1 cellular context compared by ENCODE assay signal in the genomic region with DNA sequence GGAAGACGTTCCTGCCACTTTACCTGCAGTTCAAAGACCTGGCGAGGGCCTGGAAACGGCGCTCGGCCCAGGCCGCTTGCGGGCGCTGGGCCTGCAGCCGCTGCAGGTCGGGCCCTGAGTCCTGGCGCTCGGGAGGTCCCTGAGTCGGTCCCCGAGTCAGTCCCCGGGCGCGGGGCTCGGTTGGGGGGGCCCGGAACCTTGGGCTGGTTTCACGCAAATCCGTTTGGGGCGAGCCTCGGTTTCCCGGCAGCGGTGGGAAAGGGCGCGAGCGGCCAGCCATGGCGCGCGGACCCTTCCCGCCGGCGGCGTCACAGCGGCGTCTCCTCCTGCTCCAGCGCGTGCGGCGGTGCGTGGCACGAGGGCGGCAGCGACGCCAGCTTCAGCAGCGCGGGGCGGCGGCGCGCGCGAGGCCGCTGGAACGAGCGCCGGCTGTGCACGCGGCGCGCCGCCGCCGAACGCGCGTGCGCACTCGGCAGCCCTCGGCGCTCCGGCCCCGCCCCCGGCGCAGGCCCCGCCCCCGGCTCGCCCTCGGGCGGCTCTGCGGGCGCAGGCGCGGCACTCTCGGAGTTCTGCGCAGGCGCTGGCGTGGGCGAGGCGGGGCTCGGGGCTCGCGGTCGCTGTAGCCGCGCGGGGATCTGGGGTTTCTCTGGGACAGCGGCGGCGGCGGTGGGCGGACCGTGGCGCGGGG.
TF ChIP-seq lines count a peak whose summit lies in the region.

No MANE protein-coding gene starts in this region.

TF ChIP-seq in HepG2, 621 proteins besides CTCF, POLR2A, EP300 and RAD21 (continued from another document and continues in another):
- TF ChIP-seq, protein P1, sequence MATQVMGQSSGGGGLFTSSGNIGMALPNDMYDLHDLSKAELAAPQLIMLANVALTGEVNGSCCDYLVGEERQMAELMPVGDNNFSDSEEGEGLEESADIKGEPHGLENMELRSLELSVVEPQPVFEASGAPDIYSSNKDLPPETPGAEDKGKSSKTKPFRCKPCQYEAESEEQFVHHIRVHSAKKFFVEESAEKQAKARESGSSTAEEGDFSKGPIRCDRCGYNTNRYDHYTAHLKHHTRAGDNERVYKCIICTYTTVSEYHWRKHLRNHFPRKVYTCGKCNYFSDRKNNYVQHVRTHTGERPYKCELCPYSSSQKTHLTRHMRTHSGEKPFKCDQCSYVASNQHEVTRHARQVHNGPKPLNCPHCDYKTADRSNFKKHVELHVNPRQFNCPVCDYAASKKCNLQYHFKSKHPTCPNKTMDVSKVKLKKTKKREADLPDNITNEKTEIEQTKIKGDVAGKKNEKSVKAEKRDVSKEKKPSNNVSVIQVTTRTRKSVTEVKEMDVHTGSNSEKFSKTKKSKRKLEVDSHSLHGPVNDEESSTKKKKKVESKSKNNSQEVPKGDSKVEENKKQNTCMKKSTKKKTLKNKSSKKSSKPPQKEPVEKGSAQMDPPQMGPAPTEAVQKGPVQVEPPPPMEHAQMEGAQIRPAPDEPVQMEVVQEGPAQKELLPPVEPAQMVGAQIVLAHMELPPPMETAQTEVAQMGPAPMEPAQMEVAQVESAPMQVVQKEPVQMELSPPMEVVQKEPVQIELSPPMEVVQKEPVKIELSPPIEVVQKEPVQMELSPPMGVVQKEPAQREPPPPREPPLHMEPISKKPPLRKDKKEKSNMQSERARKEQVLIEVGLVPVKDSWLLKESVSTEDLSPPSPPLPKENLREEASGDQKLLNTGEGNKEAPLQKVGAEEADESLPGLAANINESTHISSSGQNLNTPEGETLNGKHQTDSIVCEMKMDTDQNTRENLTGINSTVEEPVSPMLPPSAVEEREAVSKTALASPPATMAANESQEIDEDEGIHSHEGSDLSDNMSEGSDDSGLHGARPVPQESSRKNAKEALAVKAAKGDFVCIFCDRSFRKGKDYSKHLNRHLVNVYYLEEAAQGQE (IDR thresholded peaks at IDR 0.05; ENCODE audit: borderline replicate concordance in 1 of 2, low read depth in 1 of 2, low read length in 2 of 2) = no peak
- TF ChIP-seq ZBTB7A (CRISPR knock-in tag; IDR thresholded peaks at IDR 0.05) (peak; percentile 53; the same call in 1 of the 2 replicates), HMG20B (CRISPR knock-in tag; conservative IDR thresholded peaks at IDR 0.05) (no peak), HOXA9 (CRISPR knock-in tag; IDR thresholded peaks at IDR 0.05; ENCODE audit: borderline replicate concordance) (peak; percentile 97), ZBTB20 (CRISPR knock-in tag; IDR thresholded peaks at IDR 0.05; ENCODE audit: borderline replicate concordance, low read depth) (no peak; the same call in 1 of the 2 replicates), ZNF598 (CRISPR knock-in tag; IDR thresholded peaks at IDR 0.05; ENCODE audit: borderline replicate concordance) (no peak), PHB2 (IDR thresholded peaks at IDR 0.05; ENCODE audit: partially characterized antibody) (no peak), SATB2 (CRISPR knock-in tag; IDR thresholded peaks at IDR 0.05) (peak; percentile 95; the same call in 1 of the 2 replicates), KAT8 (CRISPR knock-in tag; IDR thresholded peaks at IDR 0.05) (no peak), ZNF264 (CRISPR knock-in tag; IDR thresholded peaks at IDR 0.05) (peak; percentile 77; the same call in 1 of the 2 replicates), ZNF101 (CRISPR knock-in tag; IDR thresholded peaks at IDR 0.05; ENCODE audit: borderline replicate concordance, low read depth) (peak; percentile 69; the same call in 1 of the 2 replicates), ZNF883 (CRISPR knock-in tag; IDR thresholded peaks at IDR 0.05; ENCODE audit: not compliant biosample characterization) (peak; percentile 97), ATAD3A (CRISPR knock-in tag; IDR thresholded peaks at IDR 0.05) (no peak), ZFP36L2 (CRISPR knock-in tag; IDR thresholded peaks at IDR 0.05) (no peak), SP4 (CRISPR knock-in tag; IDR thresholded peaks at IDR 0.05) (peak; percentile 54; the same call in 1 of the 2 replicates), KDM5B (CRISPR knock-in tag; IDR thresholded peaks at IDR 0.05; ENCODE audit: borderline replicate concordance) (peak; percentile 98), HHEX (CRISPR knock-in tag; IDR thresholded peaks at IDR 0.05) (no peak), GABPA (IDR thresholded peaks at IDR 0.05; ENCODE audit: low read depth, low read length) (no peak), GABPA (CRISPR knock-in tag; IDR thresholded peaks at IDR 0.05; ENCODE audit: low read depth) (no peak), ZNF780A (CRISPR knock-in tag; IDR thresholded peaks at IDR 0.05) (peak; percentile 71; the same call in 1 of the 2 replicates), ZMYM3 (CRISPR knock-in tag; IDR thresholded peaks at IDR 0.05) (no peak), AGO1 (IDR thresholded peaks at IDR 0.05; ENCODE audit: low read depth, low read length, poor library complexity, severe bottlenecking) (peak; percentile 30), ZNF570 (CRISPR knock-in tag; IDR thresholded peaks at IDR 0.05; ENCODE audit: borderline replicate concordance) (0 out of 2 replicates have a peak, but pooled peaks have one; percentile 35), ZNF749 (CRISPR knock-in tag; IDR thresholded peaks at IDR 0.05; ENCODE audit: borderline replicate concordance) (peak; percentile 98), ZFX (CRISPR knock-in tag; IDR thresholded peaks at IDR 0.05; ENCODE audit: low read depth) (peak; percentile 76; the same call in 1 of the 2 replicates), POLR2AphosphoS2 (IDR thresholded peaks at IDR 0.05; ENCODE audit: low read depth, low read length) (no peak), ZNF253 (CRISPR knock-in tag; IDR thresholded peaks at IDR 0.05; ENCODE audit: borderline replicate concordance) (peak; percentile 92), KAT7 (CRISPR knock-in tag; IDR thresholded peaks at IDR 0.05; ENCODE audit: borderline replicate concordance) (peak; percentile 49; the same call in 1 of the 2 replicates), GABPB1 (CRISPR knock-in tag; IDR thresholded peaks at IDR 0.05) (peak; percentile 71), RCOR2 (CRISPR knock-in tag; IDR thresholded peaks at IDR 0.05) (no peak), ZNF567 (CRISPR knock-in tag; IDR thresholded peaks at IDR 0.05; ENCODE audit: borderline replicate concordance) (no peak), ZNF34 (CRISPR knock-in tag; IDR thresholded peaks at IDR 0.05; ENCODE audit: borderline replicate concordance) (no peak), TOPORS (CRISPR knock-in tag; IDR thresholded peaks at IDR 0.05) (peak; percentile 68; the same call in 1 of the 2 replicates), SETDB1 (CRISPR knock-in tag; IDR thresholded peaks at IDR 0.05; ENCODE audit: borderline replicate concordance) (no peak), ZNF484 (CRISPR knock-in tag; IDR thresholded peaks at IDR 0.05; ENCODE audit: borderline replicate concordance, low read depth) (no peak), CC2D1A (CRISPR knock-in tag; IDR thresholded peaks at IDR 0.05) (no peak), ESRRA (CRISPR knock-in tag; IDR thresholded peaks at IDR 0.05; ENCODE audit: low read depth) (peak; percentile 72), ATF7-NPFF (CRISPR knock-in tag; IDR thresholded peaks at IDR 0.05; ENCODE audit: low read depth) (peak; percentile 100), ZNF501 (CRISPR knock-in tag; IDR thresholded peaks at IDR 0.05) (peak; percentile 55; the same call in 1 of the 2 replicates)
- TF ChIP-seq, protein P2, sequence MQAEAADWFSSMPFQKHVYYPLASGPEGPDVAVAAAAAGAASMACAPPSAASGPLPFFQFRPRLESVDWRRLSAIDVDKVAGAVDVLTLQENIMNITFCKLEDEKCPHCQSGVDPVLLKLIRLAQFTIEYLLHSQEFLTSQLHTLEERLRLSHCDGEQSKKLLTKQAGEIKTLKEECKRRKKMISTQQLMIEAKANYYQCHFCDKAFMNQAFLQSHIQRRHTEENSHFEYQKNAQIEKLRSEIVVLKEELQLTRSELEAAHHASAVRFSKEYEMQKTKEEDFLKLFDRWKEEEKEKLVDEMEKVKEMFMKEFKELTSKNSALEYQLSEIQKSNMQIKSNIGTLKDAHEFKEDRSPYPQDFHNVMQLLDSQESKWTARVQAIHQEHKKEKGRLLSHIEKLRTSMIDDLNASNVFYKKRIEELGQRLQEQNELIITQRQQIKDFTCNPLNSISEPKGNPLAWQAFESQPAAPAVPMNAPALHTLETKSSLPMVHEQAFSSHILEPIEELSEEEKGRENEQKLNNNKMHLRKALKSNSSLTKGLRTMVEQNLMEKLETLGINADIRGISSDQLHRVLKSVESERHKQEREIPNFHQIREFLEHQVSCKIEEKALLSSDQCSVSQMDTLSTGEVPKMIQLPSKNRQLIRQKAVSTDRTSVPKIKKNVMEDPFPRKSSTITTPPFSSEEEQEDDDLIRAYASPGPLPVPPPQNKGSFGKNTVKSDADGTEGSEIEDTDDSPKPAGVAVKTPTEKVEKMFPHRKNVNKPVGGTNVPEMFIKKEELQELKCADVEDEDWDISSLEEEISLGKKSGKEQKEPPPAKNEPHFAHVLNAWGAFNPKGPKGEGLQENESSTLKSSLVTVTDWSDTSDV (CRISPR knock-in tag; IDR thresholded peaks at IDR 0.05) = peak; percentile 94
- TF ChIP-seq, protein P3, sequence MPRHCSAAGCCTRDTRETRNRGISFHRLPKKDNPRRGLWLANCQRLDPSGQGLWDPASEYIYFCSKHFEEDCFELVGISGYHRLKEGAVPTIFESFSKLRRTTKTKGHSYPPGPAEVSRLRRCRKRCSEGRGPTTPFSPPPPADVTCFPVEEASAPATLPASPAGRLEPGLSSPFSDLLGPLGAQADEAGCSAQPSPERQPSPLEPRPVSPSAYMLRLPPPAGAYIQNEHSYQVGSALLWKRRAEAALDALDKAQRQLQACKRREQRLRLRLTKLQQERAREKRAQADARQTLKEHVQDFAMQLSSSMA (CRISPR knock-in tag; IDR thresholded peaks at IDR 0.05) = no peak; the same call in 1 of the 2 replicates
- TF ChIP-seq, protein P4, sequence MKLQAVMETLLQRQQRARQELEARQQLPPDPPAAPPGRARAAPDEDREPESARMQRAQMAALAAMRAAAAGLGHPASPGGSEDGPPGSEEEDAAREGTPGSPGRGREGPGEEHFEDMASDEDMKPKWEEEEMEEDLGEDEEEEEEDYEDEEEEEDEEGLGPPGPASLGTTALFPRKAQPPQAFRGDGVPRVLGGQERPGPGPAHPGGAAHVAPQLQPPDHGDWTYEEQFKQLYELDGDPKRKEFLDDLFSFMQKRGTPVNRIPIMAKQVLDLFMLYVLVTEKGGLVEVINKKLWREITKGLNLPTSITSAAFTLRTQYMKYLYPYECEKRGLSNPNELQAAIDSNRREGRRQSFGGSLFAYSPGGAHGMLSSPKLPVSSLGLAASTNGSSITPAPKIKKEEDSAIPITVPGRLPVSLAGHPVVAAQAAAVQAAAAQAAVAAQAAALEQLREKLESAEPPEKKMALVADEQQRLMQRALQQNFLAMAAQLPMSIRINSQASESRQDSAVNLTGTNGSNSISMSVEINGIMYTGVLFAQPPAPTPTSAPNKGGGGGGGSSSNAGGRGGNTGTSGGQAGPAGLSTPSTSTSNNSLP (IDR thresholded peaks at IDR 0.05; ENCODE audit: low read depth, low read length) = no peak; the same call in 1 of the 2 replicates
- TF ChIP-seq, protein P5, sequence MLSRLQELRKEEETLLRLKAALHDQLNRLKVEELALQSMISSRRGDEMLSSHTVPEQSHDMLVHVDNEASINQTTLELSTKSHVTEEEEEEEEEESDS (CRISPR knock-in tag; IDR thresholded peaks at IDR 0.05; ENCODE audit: borderline replicate concordance) = 0 out of 2 replicates have a peak, but pooled peaks have one; percentile 76
- TF ChIP-seq, protein P6, sequence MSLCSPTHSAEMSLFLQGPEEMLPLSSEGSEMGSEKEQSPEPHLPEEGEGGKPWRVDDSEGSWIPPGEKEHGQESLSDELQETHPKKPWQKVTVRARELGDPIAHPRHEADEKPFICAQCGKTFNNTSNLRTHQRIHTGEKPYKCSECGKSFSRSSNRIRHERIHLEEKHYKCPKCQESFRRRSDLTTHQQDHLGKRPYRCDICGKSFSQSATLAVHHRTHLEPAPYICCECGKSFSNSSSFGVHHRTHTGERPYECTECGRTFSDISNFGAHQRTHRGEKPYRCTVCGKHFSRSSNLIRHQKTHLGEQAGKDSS (CRISPR knock-in tag; IDR thresholded peaks at IDR 0.05; ENCODE audit: borderline replicate concordance, low read depth) = no peak; the same call in 1 of the 2 replicates
- TF ChIP-seq, protein P7, sequence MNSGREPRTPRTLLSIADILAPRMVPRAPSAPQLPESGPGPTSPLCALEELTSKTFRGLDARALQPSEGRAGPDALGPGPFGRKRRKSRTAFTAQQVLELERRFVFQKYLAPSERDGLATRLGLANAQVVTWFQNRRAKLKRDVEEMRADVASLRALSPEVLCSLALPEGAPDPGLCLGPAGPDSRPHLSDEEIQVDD (CRISPR knock-in tag; IDR thresholded peaks at IDR 0.05; ENCODE audit: borderline replicate concordance) = peak; percentile 99; the same call in 1 of the 2 replicates
- TF ChIP-seq, protein P8, sequence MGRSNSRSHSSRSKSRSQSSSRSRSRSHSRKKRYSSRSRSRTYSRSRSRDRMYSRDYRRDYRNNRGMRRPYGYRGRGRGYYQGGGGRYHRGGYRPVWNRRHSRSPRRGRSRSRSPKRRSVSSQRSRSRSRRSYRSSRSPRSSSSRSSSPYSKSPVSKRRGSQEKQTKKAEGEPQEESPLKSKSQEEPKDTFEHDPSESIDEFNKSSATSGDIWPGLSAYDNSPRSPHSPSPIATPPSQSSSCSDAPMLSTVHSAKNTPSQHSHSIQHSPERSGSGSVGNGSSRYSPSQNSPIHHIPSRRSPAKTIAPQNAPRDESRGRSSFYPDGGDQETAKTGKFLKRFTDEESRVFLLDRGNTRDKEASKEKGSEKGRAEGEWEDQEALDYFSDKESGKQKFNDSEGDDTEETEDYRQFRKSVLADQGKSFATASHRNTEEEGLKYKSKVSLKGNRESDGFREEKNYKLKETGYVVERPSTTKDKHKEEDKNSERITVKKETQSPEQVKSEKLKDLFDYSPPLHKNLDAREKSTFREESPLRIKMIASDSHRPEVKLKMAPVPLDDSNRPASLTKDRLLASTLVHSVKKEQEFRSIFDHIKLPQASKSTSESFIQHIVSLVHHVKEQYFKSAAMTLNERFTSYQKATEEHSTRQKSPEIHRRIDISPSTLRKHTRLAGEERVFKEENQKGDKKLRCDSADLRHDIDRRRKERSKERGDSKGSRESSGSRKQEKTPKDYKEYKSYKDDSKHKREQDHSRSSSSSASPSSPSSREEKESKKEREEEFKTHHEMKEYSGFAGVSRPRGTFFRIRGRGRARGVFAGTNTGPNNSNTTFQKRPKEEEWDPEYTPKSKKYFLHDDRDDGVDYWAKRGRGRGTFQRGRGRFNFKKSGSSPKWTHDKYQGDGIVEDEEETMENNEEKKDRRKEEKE (IDR thresholded peaks at IDR 0.05) = no peak
- TF ChIP-seq, protein P9, sequence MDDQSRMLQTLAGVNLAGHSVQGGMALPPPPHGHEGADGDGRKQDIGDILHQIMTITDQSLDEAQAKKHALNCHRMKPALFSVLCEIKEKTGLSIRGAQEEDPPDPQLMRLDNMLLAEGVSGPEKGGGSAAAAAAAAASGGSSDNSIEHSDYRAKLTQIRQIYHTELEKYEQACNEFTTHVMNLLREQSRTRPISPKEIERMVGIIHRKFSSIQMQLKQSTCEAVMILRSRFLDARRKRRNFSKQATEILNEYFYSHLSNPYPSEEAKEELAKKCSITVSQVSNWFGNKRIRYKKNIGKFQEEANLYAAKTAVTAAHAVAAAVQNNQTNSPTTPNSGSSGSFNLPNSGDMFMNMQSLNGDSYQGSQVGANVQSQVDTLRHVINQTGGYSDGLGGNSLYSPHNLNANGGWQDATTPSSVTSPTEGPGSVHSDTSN (CRISPR knock-in tag; IDR thresholded peaks at IDR 0.05; ENCODE audit: borderline replicate concordance) = no peak
- TF ChIP-seq, protein P10, sequence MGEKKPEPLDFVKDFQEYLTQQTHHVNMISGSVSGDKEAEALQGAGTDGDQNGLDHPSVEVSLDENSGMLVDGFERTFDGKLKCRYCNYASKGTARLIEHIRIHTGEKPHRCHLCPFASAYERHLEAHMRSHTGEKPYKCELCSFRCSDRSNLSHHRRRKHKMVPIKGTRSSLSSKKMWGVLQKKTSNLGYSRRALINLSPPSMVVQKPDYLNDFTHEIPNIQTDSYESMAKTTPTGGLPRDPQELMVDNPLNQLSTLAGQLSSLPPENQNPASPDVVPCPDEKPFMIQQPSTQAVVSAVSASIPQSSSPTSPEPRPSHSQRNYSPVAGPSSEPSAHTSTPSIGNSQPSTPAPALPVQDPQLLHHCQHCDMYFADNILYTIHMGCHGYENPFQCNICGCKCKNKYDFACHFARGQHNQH (CRISPR knock-in tag; IDR thresholded peaks at IDR 0.05) = no peak
